In genomic region chr22:49856766-49857618, GRCh38 we compare ENCODE assay signal across 10 cellular contexts.
"Had no signal": no experiment of that assay in that cellular context is flagged by ENCODE, and none has a peak within 500 bp of the region (broad histone marks: within the 10 kb centered on the region; RNA-seq: fewer than 3 reads in every experiment).

No MANE protein-coding gene starts in this region.

- H3K36me3 ChIP-seq: lower lobe of right lung, ovary had no signal

- H3K27me3 ChIP-seq: ovary had no signal

- H3K27ac ChIP-seq: epithelial cell of prostate, lower lobe of right lung, ovary had no signal

- H3K27ac Mint-ChIP-seq: activated naive CD8-positive, alpha-beta T cell treated with anti-CD3 and anti-CD28 coated beads for 36 hours; mesothelial cell of epicardium had no signal

- H3K9me3 ChIP-seq: lower lobe of right lung, ovary had no signal

- ATAC-seq: activated CD4-positive, CD25-positive, alpha-beta regulatory T cell treated with anti-CD3 and anti-CD28 coated beads, Interleukin-2, amount 50 U/mL, for 24 hours; lower lobe of right lung; stimulated activated effector memory CD8-positive, alpha-beta T cell treated with anti-CD3 and anti-CD28 coated beads, Interleukin-12 subunit alpha, Interleukin-12 subunit beta, amount 100 ng/mL, for 72 hours had no signal

- H3K4me3 ChIP-seq: lower lobe of right lung, ovary had no signal

- H3K36me3 Mint-ChIP-seq: immature natural killer cell, mesothelial cell of epicardium had no signal

- H3K4me3 Mint-ChIP-seq: activated naive CD8-positive, alpha-beta T cell treated with anti-CD3 and anti-CD28 coated beads for 36 hours; mesothelial cell of epicardium had no signal

- H3K9me3 Mint-ChIP-seq: activated naive CD8-positive, alpha-beta T cell treated with anti-CD3 and anti-CD28 coated beads for 36 hours; immature natural killer cell; mesothelial cell of epicardium; stimulated activated effector memory CD8-positive, alpha-beta T cell treated with anti-CD3 and anti-CD28 coated beads, Interleukin-12 subunit alpha, Interleukin-12 subunit beta, amount 100 ng/mL, for 72 hours had no signal

- DNase-seq: activated gamma-delta T cell treated with Interleukin-2 at 50 U/mL for 16 hours; activated naive CD8-positive, alpha-beta T cell treated with anti-CD3 and anti-CD28 coated beads for 36 hours; foreskin melanocyte; immature natural killer cell; lower lobe of right lung had no signal

- H3K27me3 Mint-ChIP-seq: activated naive CD8-positive, alpha-beta T cell treated with anti-CD3 and anti-CD28 coated beads for 36 hours had no signal
